ENCODE assay signal across 1 cellular context in the genomic region with DNA sequence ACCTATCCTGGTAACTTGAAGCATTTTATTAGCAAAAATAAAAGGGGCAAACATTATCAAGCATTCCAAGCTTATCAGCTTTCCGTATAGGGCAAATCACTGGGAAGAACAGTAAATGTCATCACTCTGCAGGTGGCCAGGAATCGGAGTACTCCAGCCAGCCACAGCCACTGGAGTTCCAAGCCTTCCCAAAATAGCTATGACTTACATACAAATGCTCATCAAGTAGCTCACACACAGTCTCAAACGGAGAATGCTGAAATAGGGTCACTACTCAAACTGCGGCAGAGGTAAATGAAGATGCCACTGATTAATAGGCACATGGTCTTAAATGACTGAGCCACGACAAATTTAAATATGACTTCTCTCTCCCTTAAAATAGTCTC.
TF ChIP-seq lines count a peak whose summit lies in the region.

No MANE protein-coding gene starts in this region.

TF ChIP-seq in IMR-90, 13 proteins besides CTCF, POLR2A, EP300 and RAD21:
- TF ChIP-seq RCOR1 (IDR thresholded peaks at IDR 0.05; ENCODE audit: insufficient replicate concordance, low read length), result no peak
- TF ChIP-seq MXI1 (IDR thresholded peaks at IDR 0.05; ENCODE audit: borderline replicate concordance, low read depth, low read length), result no peak
- TF ChIP-seq BHLHE40 (IDR thresholded peaks at IDR 0.05; ENCODE audit: low read depth, low read length), result no peak
- TF ChIP-seq FOS (IDR thresholded peaks at IDR 0.05; ENCODE audit: low read depth, low read length), result no peak
- no peak for TF ChIP-seq USF2 (IDR thresholded peaks at IDR 0.05; ENCODE audit: low read depth, low read length)
- TF ChIP-seq SMC3 (IDR thresholded peaks at IDR 0.05; ENCODE audit: low read depth, low read length), result no peak
- TF ChIP-seq MAZ (IDR thresholded peaks at IDR 0.05; ENCODE audit: borderline replicate concordance, low read depth, low read length), result no peak
- no peak for TF ChIP-seq CHD1 (IDR thresholded peaks at IDR 0.05; ENCODE audit: low read depth, low read length)
- TF ChIP-seq ELK1 (IDR thresholded peaks at IDR 0.05; ENCODE audit: borderline replicate concordance, low read depth, low read length), result no peak
TF ChIP-seq in IMR-90: peak in this region for 0.
